21 cellular contexts compared by ENCODE assay signal in the genomic region with DNA sequence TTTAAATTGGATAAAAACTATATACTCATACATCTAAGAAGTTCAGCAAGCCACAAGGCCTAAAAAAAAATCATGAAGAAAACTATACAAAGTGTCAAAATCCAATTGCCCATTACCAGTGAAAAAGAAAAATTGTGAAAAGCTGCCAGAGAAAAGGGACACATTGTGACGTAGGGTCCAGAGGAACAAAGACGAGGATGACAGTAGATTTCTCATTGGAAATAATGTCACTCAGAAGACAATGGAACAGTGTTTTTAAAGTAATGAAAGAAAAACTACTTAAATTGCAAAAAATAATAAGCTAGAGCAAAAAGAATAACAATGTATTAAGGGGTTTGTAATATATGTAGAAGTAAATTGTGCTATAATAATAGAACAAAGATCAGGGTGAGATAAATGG.
DNase-seq lines count a peak whose midpoint lies in the region; ATAC-seq, FAIRE-seq and TF ChIP-seq lines count a peak whose summit lies in the region.
"Had no signal": no experiment of that assay in that cellular context is flagged by ENCODE, and none has a peak within 500 bp of the region (broad histone marks: within the 10 kb centered on the region; RNA-seq: fewer than 3 reads in every experiment).

No MANE protein-coding gene starts in this region.

- RAD21 ChIA-PET in GM12878 (lab: Charles Lee; ENCODE audit: unreplicated experiment): interaction anchor here (1.6 kb wide), 1 partner anchor 9 kb away, joined by 4 read pairs; no protein-coding TSS in a partner anchor

- H3K9ac ChIP-seq in GM12878 (ENCODE audit: control insufficient read depth, insufficient read depth, low read length) (no peak overlapping the region), mesenchymal stem cell (ENCODE audit: low read length) (no peak overlapping the region)

- POLR2A ChIA-PET in HEK293 (lab: Yijun Ruan, JAX): no interaction called here
- POLR2A ChIA-PET in GM12878 (lab: Charles Lee): no interaction called here

- no peak for TF ChIP-seq EP300 in GM12878 (IDR thresholded peaks at IDR 0.05; ENCODE audit: borderline replicate concordance in 1 of 2, control insufficient read depth in 1 of 2, low read depth in 2 of 2, low read length in 2 of 2)

- H3K14ac ChIP-seq in mesenchymal stem cell (ENCODE audit: low read length in 2 of 2): no peak overlapping the region

- H3K4ac ChIP-seq in mesenchymal stem cell (ENCODE audit: low read depth in 1 of 2, low read length in 2 of 2): no peak overlapping the region

- ATAC-seq in GM12878: no peak
- ATAC-seq: A549, GM23338 had no signal

- no TSS peak for BruUV-seq in GM12878 (replicated peaks; lab: Mats Ljungman, UMichigan)

- H2BK15ac ChIP-seq in mesenchymal stem cell (ENCODE audit: low read depth, poor library complexity, severe bottlenecking): no peak overlapping the region

- CTCF ChIA-PET in HEK293 (lab: Yijun Ruan, JAX): interaction anchor here (0.7 kb wide), 1 partner anchor 93 kb away, joined by 4 read pairs; no protein-coding TSS in a partner anchor
- CTCF ChIA-PET in GM12878 (lab: Yijun Ruan, JAX): interaction anchor here (0.6 kb wide), 1 partner anchor 14 kb away, joined by 3 read pairs; no protein-coding TSS in a partner anchor

- no peaks in the 10 kb centered on the region for H3K27me3 Mint-ChIP-seq in mesothelial cell of epicardium (ENCODE audit: low read depth)
- H3K27me3 Mint-ChIP-seq: IgD-negative memory B cell had no signal

- H4K20me1 ChIP-seq in GM12878 (ENCODE audit: control insufficient read depth, insufficient read depth): no peaks in the 10 kb centered on the region

- no peak overlapping the region for H3K27ac Mint-ChIP-seq in mesothelial cell of epicardium
- H3K27ac Mint-ChIP-seq: CD4-positive, alpha-beta T cell; GM23338; IgD-negative memory B cell had no signal

- H2AFZ ChIP-seq in GM12878 (ENCODE audit: control insufficient read depth, low read depth, low read length) (no peak overlapping the region), mesenchymal stem cell (ENCODE audit: low read depth, low read length) (no peak overlapping the region)
- H2AFZ ChIP-seq: GM23338 had no signal

- in situ Hi-C loops in GM12878 (cut with MboI): no loop called here

- H2BK120ac ChIP-seq in mesenchymal stem cell (ENCODE audit: low read depth, low read length): no peak overlapping the region

- H3K36me3 Mint-ChIP-seq in mesothelial cell of epicardium: peaks cover 28% of the 10 kb centered on the region
- H3K36me3 Mint-ChIP-seq: IgD-negative memory B cell had no signal

- H3K36me3 ChIP-seq in HEK293 (ENCODE audit: control insufficient read depth in 2 of 2, insufficient read depth in 1 of 2, low read length in 2 of 2) (no peaks in the 10 kb centered on the region), GM12878 (ENCODE audit: control insufficient read depth in 2 of 2, insufficient read depth in 2 of 2, low read length in 1 of 2) (no peaks in the 10 kb centered on the region), mesenchymal stem cell (ENCODE audit: control insufficient read depth in 1 of 2, insufficient read depth in 2 of 2, low read depth in 1 of 2, low read length in 2 of 2) (no peaks in the 10 kb centered on the region)

- no peaks in the 10 kb centered on the region for H3K9me3 ChIP-seq in HEK293 (ENCODE audit: control insufficient read depth, insufficient read depth, low read depth, low read length)
- no peaks in the 10 kb centered on the region for H3K9me3 ChIP-seq in GM12878 (replicated peaks; ENCODE audit: control insufficient read depth, insufficient read depth, low read length)
- H3K9me3 ChIP-seq in mesenchymal stem cell (ENCODE audit: control insufficient read depth, low read length): peaks cover 44% of the 10 kb centered on the region

- no peak overlapping the region for H4K8ac ChIP-seq in mesenchymal stem cell (ENCODE audit: low read length)

- no peak overlapping the region for H2AK5ac ChIP-seq in mesenchymal stem cell (ENCODE audit: low read length, severe bottlenecking)

- no peak overlapping the region for H4K91ac ChIP-seq in mesenchymal stem cell (ENCODE audit: low read length)

- SMC1A ChIA-PET in GM12878 (lab: Charles Lee; ENCODE audit: uncharacterized antibody, unreplicated experiment): no interaction called here

- intact Hi-C loops in GM12878 (cut with micrococcal nuclease; ENCODE audit: unreplicated experiment): no loop called here

- no peaks in the 10 kb centered on the region for H3K79me1 ChIP-seq in mesenchymal stem cell (replicated peaks; ENCODE audit: low read length, poor library complexity, severe bottlenecking)

- no peak overlapping the region for H3K4me3 Mint-ChIP-seq in mesothelial cell of epicardium
- H3K4me3 Mint-ChIP-seq: CD4-positive, alpha-beta T cell; GM23338; IgD-negative memory B cell had no signal

- H3K4me1 ChIP-seq in HEK293 (ENCODE audit: control insufficient read depth, insufficient read depth, low read length) (peaks cover 5% of the 10 kb centered on the region; the same call in 1 of the 2 replicates), GM12878 (ENCODE audit: control insufficient read depth, insufficient read depth, low read length) (no peaks in the 10 kb centered on the region), mesenchymal stem cell (ENCODE audit: control insufficient read depth, insufficient read depth, low read depth, low read length) (no peaks in the 10 kb centered on the region)
- H3K4me1 ChIP-seq: A549 had no signal

- no peak overlapping the region for H3K27ac ChIP-seq in HEK293 (ENCODE audit: extremely low read depth, low read depth, low read length)
- no peak overlapping the region for H3K27ac ChIP-seq in GM12878 (ENCODE audit: control insufficient read depth, insufficient read depth)
- H3K27ac ChIP-seq in mesenchymal stem cell (ENCODE audit: low read length, poor library complexity, severe bottlenecking): no peak overlapping the region
- H3K27ac ChIP-seq: A549, C4-2B had no signal

- peaks cover 43% of the 10 kb centered on the region for H3K9me3 Mint-ChIP-seq in mesothelial cell of epicardium

- TF ChIP-seq RAD21 in GM12878 (IDR thresholded peaks at IDR 0.05; ENCODE audit: insufficient read depth, low read depth, low read length): no peak

- 32% methylated on average over 2 of the region's 2 CpGs for WGBS in GM12878 (ENCODE audit: insufficient coverage, insufficient replicate concordance, low lambda C conversion rate, missing lambda C conversion rate)
- 89% methylated on average over 2 of the region's 2 CpGs for WGBS in mesenchymal stem cell

- peaks cover 14% of the 10 kb centered on the region for H3K4me1 Mint-ChIP-seq in mesothelial cell of epicardium
- H3K4me1 Mint-ChIP-seq: IgD-negative memory B cell had no signal

- H3K27me3 ChIP-seq in GM12878 (replicated peaks in 1 of 2; ENCODE audit: control insufficient read depth in 2 of 2, insufficient read depth in 2 of 2, low read length in 1 of 2) (no peaks in the 10 kb centered on the region), mesenchymal stem cell (ENCODE audit: control insufficient read depth in 1 of 2, insufficient read depth in 1 of 2, low read length in 2 of 2) (no peaks in the 10 kb centered on the region)

- H3K4me2 ChIP-seq in GM12878 (ENCODE audit: control insufficient read depth, insufficient read depth) (no peak overlapping the region), mesenchymal stem cell (ENCODE audit: low read length, poor library complexity, severe bottlenecking) (no peak overlapping the region)
- H3K4me2 ChIP-seq: A549, GM23338 had no signal

- TF ChIP-seq POLR2A in H54 (IDR thresholded peaks at IDR 0.05; ENCODE audit: low read depth, low read length) (no peak), GM12878 (IDR thresholded peaks at IDR 0.05; ENCODE audit: low read depth, low read length) (no peak)

- H3K4me3 ChIP-seq in HEK293 (ENCODE audit: low read depth, low read length) (no peak overlapping the region), GM12878 (no peak overlapping the region), mesenchymal stem cell (ENCODE audit: insufficient read depth in 1 of 2, low read depth in 1 of 2, low read length in 2 of 2) (no peak overlapping the region)
- H3K4me3 ChIP-seq: A549, GM23338 had no signal

- no peak for DNase-seq in H54 (ENCODE audit: insufficient read length, low spot score)
- no peak for DNase-seq in GM12878 (ENCODE audit: low read depth, low spot score)
- DNase-seq in mesenchymal stem cell: peak; percentile 5
- no peak for DNase-seq in activated naive CD4-positive, alpha-beta T cell treated with anti-CD3 and anti-CD28 coated beads, Interleukin-2, amount 50 U/mL, for 16 hours
- DNase-seq in NCI-H524 treated with DMSO at 0.1 percent for 48 hours (lab: John Stamatoyannopoulos, UW): no peak
- DNase-seq in mesothelial cell of epicardium (ENCODE audit: low spot score in 2 of 2, unreplicated experiment in 2 of 2): no peak
- DNase-seq: AML-193; Caco-2; CD4-positive, alpha-beta T cell; H7; KBM-7 had no signal

- H3K18ac ChIP-seq in mesenchymal stem cell (ENCODE audit: low read depth in 1 of 2, low read length in 2 of 2): no peak overlapping the region

- peak; percentile 78 for FAIRE-seq in H54 (lab: Jason Lieb, UNC)
- no peak for FAIRE-seq in GM12878 (lab: Jason Lieb, UNC)
- FAIRE-seq: A549, D721Med, G401.6, GM12892, GM18507, HTR-8/SVneo had no signal

- TF ChIP-seq CTCF in HEK293 (tag by site-specific recombination; IDR thresholded peaks at IDR 0.05) (no peak), GM12878 (IDR thresholded peaks at IDR 0.05 in 2 of 3, conservative IDR thresholded peaks at IDR 0.05 in 1 of 3; ENCODE audit: control insufficient read depth in 2 of 3, extremely low read depth in 1 of 3, insufficient read depth in 1 of 3, low read depth in 3 of 3, low read length in 3 of 3) (no peak), mesothelial cell of epicardium (IDR thresholded peaks at IDR 0.05; ENCODE audit: unreplicated experiment) (no peak)

- H3K23ac ChIP-seq in mesenchymal stem cell (ENCODE audit: low read length in 2 of 2): no peak overlapping the region

- H3K79me2 ChIP-seq in GM12878 (ENCODE audit: control insufficient read depth, insufficient read depth, low read length): no peaks in the 10 kb centered on the region

- H2BK5ac ChIP-seq in mesenchymal stem cell (ENCODE audit: low read depth, low read length, poor library complexity, severe bottlenecking): no peak overlapping the region

- H2BK12ac ChIP-seq in mesenchymal stem cell (ENCODE audit: low read length in 2 of 2): no peak overlapping the region

TF ChIP-seq in HEK293, 187 proteins besides CTCF, POLR2A, EP300 and RAD21 (continues in another document):
- TF ChIP-seq GLIS2 (tag by site-specific recombination; IDR thresholded peaks at IDR 0.05) (no peak), TRIM28 (IDR thresholded peaks at IDR 0.05; ENCODE audit: borderline replicate concordance, low read length) (peak; percentile 94), ZNF529 (tag by site-specific recombination; IDR thresholded peaks at IDR 0.05; ENCODE audit: insufficient replicate concordance) (peak; percentile 41), ZNF549 (tag by site-specific recombination; IDR thresholded peaks at IDR 0.05) (no peak)

TF ChIP-seq in GM12878, 131 proteins besides CTCF, POLR2A, EP300 and RAD21 (continues in another document):
- peak; percentile 34; the same call in 1 of the 2 replicates for TF ChIP-seq CBX5 (IDR thresholded peaks at IDR 0.05; ENCODE audit: low read depth)
